ENCODE assay signal across 8 cellular contexts in genomic region chr5:42991477-42992034, GRCh38. TPM values are rescaled to one million over a fixed set of nuclear protein-coding genes. Genes with fewer than 3 reads are reported as not detected.
DNase-seq lines count a peak whose midpoint lies in the region; ATAC-seq and TF ChIP-seq lines count a peak whose summit lies in the region.

No MANE protein-coding gene starts in this region.

- H3K27ac Mint-ChIP-seq in activated CD8-positive, alpha-beta memory T cell treated with anti-CD3 and anti-CD28 coated beads, Interleukin-2, amount 10 ng/mL, durations not matched to agents 7 days and 5 days, result peak overlapping the region; percentile 100
- H3K27ac Mint-ChIP-seq in immature natural killer cell, result peak overlapping the region; percentile 100

- peak overlapping the region; percentile 94 for H3K4me3 Mint-ChIP-seq in activated CD8-positive, alpha-beta memory T cell treated with anti-CD3 and anti-CD28 coated beads, Interleukin-2, amount 10 ng/mL, durations not matched to agents 7 days and 5 days
- H3K4me3 Mint-ChIP-seq in immature natural killer cell, result peak overlapping the region; percentile 87 to 100 (median 99)

- H3K27me3 ChIP-seq in thoracic aorta (replicated peaks; ENCODE audit: insufficient read depth) (peaks cover 5% of the 10 kb centered on the region), WERI-Rb-1 (ENCODE audit: insufficient read depth, low read depth, severe bottlenecking) (peaks cover 72% of the 10 kb centered on the region), foreskin keratinocyte (no peaks in the 10 kb centered on the region)

- H3K4me1 Mint-ChIP-seq in activated CD8-positive, alpha-beta memory T cell treated with anti-CD3 and anti-CD28 coated beads, Interleukin-2, amount 10 ng/mL, durations not matched to agents 7 days and 5 days, result peaks cover 40% of the 10 kb centered on the region
- H3K4me1 Mint-ChIP-seq in immature natural killer cell, result peaks cover 72 to 74% of the 10 kb centered on the region in 2 donors

- no peaks in the 10 kb centered on the region for H3K36me3 ChIP-seq in thoracic aorta
- H3K36me3 ChIP-seq in WERI-Rb-1, result no peaks in the 10 kb centered on the region

- H3K27me3 Mint-ChIP-seq in activated CD8-positive, alpha-beta memory T cell treated with anti-CD3 and anti-CD28 coated beads, Interleukin-2, amount 10 ng/mL, durations not matched to agents 7 days and 5 days, result no peaks in the 10 kb centered on the region
- peaks cover 34 to 53% (median 46%) of the 10 kb centered on the region in 3 donors for H3K27me3 Mint-ChIP-seq in immature natural killer cell (ENCODE audit: low read depth in 3 of 3)

- H3K27ac ChIP-seq in thoracic aorta (peak overlapping the region; percentile 87 to 89), WERI-Rb-1 (no peak overlapping the region), foreskin keratinocyte (no peak overlapping the region)

- ATAC-seq in HG03045 (IDR thresholded peaks at IDR 0.05; ENCODE audit: unreplicated experiment) (peak; percentile 26), thoracic aorta (ENCODE audit: insufficient number of reproducible peaks, low FRiP score, low read depth) (no peak), foreskin keratinocyte (no peak)
- peak; percentile 2 for ATAC-seq in activated CD8-positive, alpha-beta memory T cell treated with anti-CD3 and anti-CD28 coated beads, Interleukin-2, amount 10 ng/mL, durations not matched to agents 7 days and 5 days

- no peaks in the 10 kb centered on the region for H3K9me3 Mint-ChIP-seq in activated CD8-positive, alpha-beta memory T cell treated with anti-CD3 and anti-CD28 coated beads, Interleukin-2, amount 10 ng/mL, durations not matched to agents 7 days and 5 days (ENCODE audit: low read depth)
- H3K9me3 Mint-ChIP-seq in immature natural killer cell, result no peaks in the 10 kb centered on the region

- CTCF ChIA-PET in activated CD8-positive, alpha-beta memory T cell treated with anti-CD3 and anti-CD28 coated beads, Interleukin-2, amount 10 ng/mL, durations not matched to agents 7 days and 5 days (lab: Charles Lee), result interaction anchor here (1.0 to 11.0 kb wide), 10 partner anchors 16 to 79 kb away, joined by 3 to 160 read pairs (median 5); partner anchors contain the start of gene ANXA2R

- H3K4me3 ChIP-seq in thoracic aorta (peak overlapping the region; percentile 82), WERI-Rb-1 (ENCODE audit: low read depth, low read length) (no peak overlapping the region)

- H3K36me3 Mint-ChIP-seq in activated CD8-positive, alpha-beta memory T cell treated with anti-CD3 and anti-CD28 coated beads, Interleukin-2, amount 10 ng/mL, durations not matched to agents 7 days and 5 days, result peaks cover 39% of the 10 kb centered on the region
- peaks cover 4 to 9% (median 7%) of the 10 kb centered on the region in 3 donors for H3K36me3 Mint-ChIP-seq in immature natural killer cell

- peaks cover 0 to 24% of the 10 kb centered on the region in 2 donors for H3K4me1 ChIP-seq in thoracic aorta (ENCODE audit: control insufficient read depth in 1 of 2, low read depth in 2 of 2)
- peaks cover 6% of the 10 kb centered on the region for H3K4me1 ChIP-seq in foreskin keratinocyte

- TF ChIP-seq CTCF in thoracic aorta (IDR thresholded peaks at IDR 0.05) (no peak), WERI-Rb-1 (IDR thresholded peaks at IDR 0.05; ENCODE audit: low read depth, low read length) (no peak), foreskin keratinocyte (conservative IDR thresholded peaks at IDR 0.05) (no peak)

- peak; percentile 59 for DNase-seq in stimulated activated CD4-positive, alpha-beta T cell treated with anti-CD3 and anti-CD28 coated beads, Interleukin-4, amount 100 ng/mL, for 1 hour
- DNase-seq in stimulated activated CD4-positive, alpha-beta T cell treated with anti-CD3 and anti-CD28 coated beads, Interleukin-12 subunit alpha, Interleukin-12 subunit beta, amount 100 ng/mL, for 4 hours, result no peak
- peak; percentile 51 for DNase-seq in activated CD8-positive, alpha-beta memory T cell treated with anti-CD3 and anti-CD28 coated beads, Interleukin-2, amount 10 ng/mL, durations not matched to agents 7 days and 5 days
- DNase-seq in immature natural killer cell (no peak), thoracic aorta (ENCODE audit: low spot score) (no peak), WERI-Rb-1 (no peak), foreskin keratinocyte (no peak)

- H3K9me3 ChIP-seq in thoracic aorta (no peaks in the 10 kb centered on the region), WERI-Rb-1 (ENCODE audit: severe bottlenecking) (peaks cover 44% of the 10 kb centered on the region)

RNA-seq across cellular contexts. Expression of gene ANXA2R, which starts 48.6 kb away (rescaled TPM):
- 10 to 100 TPM; 14.5 to 32.0 TPM for total RNA-seq in activated CD8-positive, alpha-beta memory T cell treated with anti-CD3 and anti-CD28 coated beads, Interleukin-2, amount 10 ng/mL, durations not matched to agents 7 days and 5 days
- polyA plus RNA-seq in immature natural killer cell, result 10 to 100 TPM; 35.3 to 53.0 (median 44.3) TPM
- 1 to 10 TPM; 3.2 to 5.3 TPM for total RNA-seq in thoracic aorta
- 0.49 and 0.71 TPM in 2 replicates for total RNA-seq in foreskin keratinocyte
- polyA plus RNA-seq in foreskin keratinocyte, result 0.48 and 0.68 TPM in 2 replicates

Comparison
In these comparisons a context has a peak if more than half of its experiments do, and no peak if none do; other contexts are left out.
1. DNase-seq: peak in stimulated activated CD4-positive, alpha-beta T cell treated with anti-CD3 and anti-CD28 coated beads, Interleukin-4, amount 100 ng/mL, for 1 hour (single experiment) and activated CD8-positive, alpha-beta memory T cell treated with anti-CD3 and anti-CD28 coated beads, Interleukin-2, amount 10 ng/mL, durations not matched to agents 7 days and 5 days (single experiment); none in stimulated activated CD4-positive, alpha-beta T cell treated with anti-CD3 and anti-CD28 coated beads, Interleukin-12 subunit alpha, Interleukin-12 subunit beta, amount 100 ng/mL, for 4 hours (single experiment), immature natural killer cell (0 of 3), thoracic aorta (single experiment), WERI-Rb-1 (single experiment) and foreskin keratinocyte (0 of 2).
2. ATAC-seq: peak in HG03045 (single experiment) and activated CD8-positive, alpha-beta memory T cell treated with anti-CD3 and anti-CD28 coated beads, Interleukin-2, amount 10 ng/mL, durations not matched to agents 7 days and 5 days (single experiment); none in thoracic aorta (single experiment) and foreskin keratinocyte (single experiment).
3. H3K27ac ChIP-seq: peak in thoracic aorta (2 of 2); none in WERI-Rb-1 (single experiment) and foreskin keratinocyte (single experiment).